ENCODE assay signal across 23 cellular contexts in genomic region chr10:71616817-71617654, GRCh38.
"Had no signal": no experiment of that assay in that cellular context is flagged by ENCODE, and none has a peak within 500 bp of the region (broad histone marks: within the 10 kb centered on the region; RNA-seq: fewer than 3 reads in every experiment).

No MANE protein-coding gene starts in this region.

- H3K27ac Mint-ChIP-seq: dendritic cell treated with granulocyte-macrophage colony-stimulating factor and Interleukin-4, amounts not matched to agents 40 ng/mL and 50 ng/mL, for 4 days; effector memory CD8-positive, alpha-beta T cell; progenitor cell of endocrine pancreas; stimulated activated effector memory CD8-positive, alpha-beta T cell treated with anti-CD3 and anti-CD28 coated beads, Interleukin-12 subunit alpha, Interleukin-12 subunit beta, amount 100 ng/mL, for 72 hours had no signal

- H3K27me3 ChIP-seq: esophagus squamous epithelium, gastroesophageal sphincter, pancreas, stomach had no signal

- H3K9me3 Mint-ChIP-seq: dendritic cell treated with granulocyte-macrophage colony-stimulating factor and Interleukin-4, amounts not matched to agents 40 ng/mL and 50 ng/mL, for 4 days; effector memory CD8-positive, alpha-beta T cell; immature natural killer cell; naive thymus-derived CD4-positive, alpha-beta T cell; stimulated activated effector memory CD8-positive, alpha-beta T cell treated with anti-CD3 and anti-CD28 coated beads, Interleukin-12 subunit alpha, Interleukin-12 subunit beta, amount 100 ng/mL, for 72 hours had no signal

- FAIRE-seq: colon, keratinocyte, pancreas had no signal

- H3K4me1 Mint-ChIP-seq: immature natural killer cell had no signal

- H3K4me3 ChIP-seq: esophagus squamous epithelium, gastroesophageal sphincter, pancreas, stomach, thoracic aorta had no signal

- ATAC-seq: effector memory CD8-positive, alpha-beta T cell; gastroesophageal sphincter; left ventricle myocardium superior; naive thymus-derived CD4-positive, alpha-beta T cell; pancreas; right cardiac atrium; stimulated activated effector memory CD8-positive, alpha-beta T cell treated with anti-CD3 and anti-CD28 coated beads, Interleukin-12 subunit alpha, Interleukin-12 subunit beta, amount 100 ng/mL, for 72 hours had no signal

- H3K9me3 ChIP-seq: esophagus squamous epithelium, gastroesophageal sphincter, pancreas, stomach, thoracic aorta had no signal

- H3K36me3 Mint-ChIP-seq: immature natural killer cell; naive thymus-derived CD4-positive, alpha-beta T cell; stimulated activated effector memory CD8-positive, alpha-beta T cell treated with anti-CD3 and anti-CD28 coated beads, Interleukin-12 subunit alpha, Interleukin-12 subunit beta, amount 100 ng/mL, for 72 hours had no signal

- H3K4me3 Mint-ChIP-seq: dendritic cell treated with granulocyte-macrophage colony-stimulating factor and Interleukin-4, amounts not matched to agents 40 ng/mL and 50 ng/mL, for 4 days; effector memory CD8-positive, alpha-beta T cell; immature natural killer cell; naive thymus-derived CD4-positive, alpha-beta T cell; stimulated activated effector memory CD8-positive, alpha-beta T cell treated with anti-CD3 and anti-CD28 coated beads, Interleukin-12 subunit alpha, Interleukin-12 subunit beta, amount 100 ng/mL, for 72 hours had no signal

- H3K36me3 ChIP-seq: esophagus squamous epithelium, gastroesophageal sphincter, pancreas, stomach, thoracic aorta had no signal

- H3K27ac ChIP-seq: esophagus squamous epithelium, pancreas, stomach, thoracic aorta had no signal

- H3K27me3 Mint-ChIP-seq: dendritic cell treated with granulocyte-macrophage colony-stimulating factor and Interleukin-4, amounts not matched to agents 40 ng/mL and 50 ng/mL, for 4 days had no signal

- DNase-seq: cerebellar nuclear complex; effector memory CD8-positive, alpha-beta T cell; esophagus squamous epithelium; foreskin fibroblast; immature natural killer cell; left ventricle myocardium superior; mesendoderm; naive thymus-derived CD4-positive, alpha-beta T cell; nucleus accumbens; pancreas; right cardiac atrium; stimulated activated CD4-positive, alpha-beta T cell treated with anti-CD3 and anti-CD28 coated beads, Interleukin-4, amount 100 ng/mL, for 1 hour; stimulated activated CD8-positive, alpha-beta memory T cell treated with anti-CD3 and anti-CD28 coated beads, Interleukin-4, amount 100 ng/mL, for 48 hours; stomach; substantia nigra; trophoblast cell had no signal

- H3K4me1 ChIP-seq: pancreas had no signal
